In the genomic region with DNA sequence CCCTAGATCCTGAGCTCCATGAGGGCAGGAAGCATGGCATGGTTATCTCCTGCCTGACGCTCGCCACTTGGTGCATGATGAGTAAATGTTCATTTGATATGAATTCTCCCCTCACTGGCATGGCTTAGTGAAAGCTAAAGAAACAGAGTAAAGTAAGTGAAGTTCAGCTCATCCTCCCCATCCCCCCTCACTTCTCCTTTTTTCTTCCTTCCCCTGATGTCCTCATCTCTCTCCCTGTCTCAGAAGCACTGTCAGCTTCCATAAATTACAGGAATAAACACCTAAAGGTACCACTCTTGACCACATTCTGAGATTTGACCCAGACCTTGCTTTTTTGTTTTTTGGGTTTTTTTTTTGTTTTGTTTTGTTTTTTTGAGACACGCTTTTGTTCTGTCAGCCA, we compare ENCODE assay signal across 22 cellular contexts.
DNase-seq lines count a peak whose midpoint lies in the region; ATAC-seq, FAIRE-seq and TF ChIP-seq lines count a peak whose summit lies in the region.
"Had no signal": no experiment of that assay in that cellular context is flagged by ENCODE, and none has a peak within 500 bp of the region (broad histone marks: within the 10 kb centered on the region; RNA-seq: fewer than 3 reads in every experiment).

No MANE protein-coding gene starts in this region.

- no TSS peak for BruUV-seq in PC-9 (replicated peaks; lab: Mats Ljungman, UMichigan)

- TF ChIP-seq EP300 in upper lobe of left lung (IDR thresholded peaks at IDR 0.05): no peak

- in situ Hi-C loops in ACHN (cut with HindIII; ENCODE audit: low pct_ligation_motif_present, low pct_unique_long_range_greater_than_20kb, low sequenced_read_pairs): no loop called here

- H4K20me1 ChIP-seq in PC-9 (ENCODE audit: insufficient read depth): no peaks in the 10 kb centered on the region

- ATAC-seq in upper lobe of left lung (ENCODE audit: low FRiP score in 2 of 2): no peak
- ATAC-seq: A549 had no signal

- intact Hi-C loops in dendritic cell treated with granulocyte-macrophage colony-stimulating factor and Interleukin-4, amounts not matched to agents 40 ng/mL and 50 ng/mL, for 4 days (cut with micrococcal nuclease): no loop called here
- intact Hi-C loops in PC-9 (cut with micrococcal nuclease; ENCODE audit: unreplicated experiment): no loop called here

- no peak for FAIRE-seq in small intestine (lab: Jason Lieb, UNC)
- FAIRE-seq: A549, endometrium, keratinocyte had no signal

- H3K4me2 ChIP-seq in PC-9: no peak overlapping the region
- H3K4me2 ChIP-seq: A549 had no signal

- H3K36me3 Mint-ChIP-seq in activated naive CD4-positive, alpha-beta T cell treated with anti-CD3 and anti-CD28 coated beads, Interleukin-2, amount 10 ng/mL, durations not matched to agents 7 days and 5 days: no peaks in the 10 kb centered on the region
- peaks cover 6% of the 10 kb centered on the region for H3K36me3 Mint-ChIP-seq in dendritic cell treated with granulocyte-macrophage colony-stimulating factor and Interleukin-4, amounts not matched to agents 40 ng/mL and 50 ng/mL, for 4 days (ENCODE audit: low read depth)

- H3K9me3 Mint-ChIP-seq in activated naive CD4-positive, alpha-beta T cell treated with anti-CD3 and anti-CD28 coated beads, Interleukin-2, amount 10 ng/mL, durations not matched to agents 7 days and 5 days: peaks cover 15% of the 10 kb centered on the region
- H3K9me3 Mint-ChIP-seq in dendritic cell treated with granulocyte-macrophage colony-stimulating factor and Interleukin-4, amounts not matched to agents 40 ng/mL and 50 ng/mL, for 4 days: peaks cover 9% of the 10 kb centered on the region

- H3K36me3 ChIP-seq in upper lobe of left lung: no peaks in the 10 kb centered on the region
- no peaks in the 10 kb centered on the region for H3K36me3 ChIP-seq in small intestine (ENCODE audit: control insufficient read depth in 2 of 2, insufficient read depth in 2 of 2, low read length in 2 of 2)
- no peaks in the 10 kb centered on the region for H3K36me3 ChIP-seq in PC-9 (ENCODE audit: low read depth)
- H3K36me3 ChIP-seq: brain microvascular endothelial cell, colonic mucosa, stomach, tibial nerve had no signal

- H3K4me3 ChIP-seq in upper lobe of left lung: no peak overlapping the region
- H3K4me3 ChIP-seq in small intestine (ENCODE audit: low read depth in 1 of 2, low read length in 2 of 2): no peak overlapping the region
- H3K4me3 ChIP-seq in PC-9: no peak overlapping the region
- H3K4me3 ChIP-seq: A549, colonic mucosa, stomach, tibial nerve had no signal

- no peaks in the 10 kb centered on the region for H3K4me1 Mint-ChIP-seq in activated naive CD4-positive, alpha-beta T cell treated with anti-CD3 and anti-CD28 coated beads, Interleukin-2, amount 10 ng/mL, durations not matched to agents 7 days and 5 days
- H3K4me1 Mint-ChIP-seq in dendritic cell treated with granulocyte-macrophage colony-stimulating factor and Interleukin-4, amounts not matched to agents 40 ng/mL and 50 ng/mL, for 4 days (ENCODE audit: low read depth): peaks cover 25% of the 10 kb centered on the region

- peak overlapping the region; percentile 69 for H3K27ac Mint-ChIP-seq in activated naive CD4-positive, alpha-beta T cell treated with anti-CD3 and anti-CD28 coated beads, Interleukin-2, amount 10 ng/mL, durations not matched to agents 7 days and 5 days
- H3K27ac Mint-ChIP-seq in dendritic cell treated with granulocyte-macrophage colony-stimulating factor and Interleukin-4, amounts not matched to agents 40 ng/mL and 50 ng/mL, for 4 days: peak overlapping the region; percentile 55

- POLR2A ChIA-PET in PC-9 (lab: Charles Lee; ENCODE audit: unreplicated experiment): no interaction called here

- peaks cover 3% of the 10 kb centered on the region for H3K27me3 Mint-ChIP-seq in activated naive CD4-positive, alpha-beta T cell treated with anti-CD3 and anti-CD28 coated beads, Interleukin-2, amount 10 ng/mL, durations not matched to agents 7 days and 5 days
- H3K27me3 Mint-ChIP-seq in dendritic cell treated with granulocyte-macrophage colony-stimulating factor and Interleukin-4, amounts not matched to agents 40 ng/mL and 50 ng/mL, for 4 days: no peaks in the 10 kb centered on the region

- no peaks in the 10 kb centered on the region for H3K9me2 ChIP-seq in PC-9 (ENCODE audit: insufficient read depth)

- no peak for DNase-seq in activated naive CD4-positive, alpha-beta T cell treated with anti-CD3 and anti-CD28 coated beads, Interleukin-2, amount 10 ng/mL, durations not matched to agents 7 days and 5 days
- no peak for DNase-seq in activated naive CD4-positive, alpha-beta T cell treated with anti-CD3 and anti-CD28 coated beads, Interleukin-2, amount 50 U/mL, for 16 hours
- DNase-seq in NOMO-1 (lab: John Stamatoyannopoulos, UW; ENCODE audit: unreplicated experiment in 2 of 2) (peak; percentile 70 to 72), upper lobe of left lung (no peak), ACHN (no peak), small intestine (no peak), PC-9 (no peak)
- DNase-seq: activated CD4-positive, alpha-beta T cell treated with anti-CD3 and anti-CD28 coated beads, Interleukin-2, amount 50 U/mL, for 1 hour; activated CD8-positive, alpha-beta memory T cell treated with anti-CD3 and anti-CD28 coated beads, Interleukin-2, amount 50 U/mL, for 4 hours; brain microvascular endothelial cell; C1 segment of cervical spinal cord; colonic mucosa; mesenchymal stem cell; NCI-H1436 treated with DMSO at 0.1 percent for 48 hours; NCI-H2171 treated with DMSO at 0.1 percent for 48 hours; NCI-H526; stomach had no signal

- H3K27ac ChIP-seq in upper lobe of left lung: peak overlapping the region in 3 of 4 donors; percentile 36 to 67 (median 57)
- H3K27ac ChIP-seq in small intestine (ENCODE audit: low read depth in 1 of 2, low read length in 1 of 2): no peak overlapping the region
- no peak overlapping the region for H3K27ac ChIP-seq in PC-9
- H3K27ac ChIP-seq: A549, brain microvascular endothelial cell, colonic mucosa, tibial nerve had no signal

- no peaks in the 10 kb centered on the region for H3K79me2 ChIP-seq in PC-9 (ENCODE audit: low read depth)

- peaks cover 0 to 4% (median 2%) of the 10 kb centered on the region in 4 donors for H3K9me3 ChIP-seq in upper lobe of left lung
- no peaks in the 10 kb centered on the region for H3K9me3 ChIP-seq in small intestine (ENCODE audit: control insufficient read depth, low read depth)
- H3K9me3 ChIP-seq in PC-9 (ENCODE audit: insufficient read depth, low read depth): no peaks in the 10 kb centered on the region; the same call in 1 of the 2 replicates
- H3K9me3 ChIP-seq: A549, colonic mucosa had no signal

- no peak overlapping the region for H2AFZ ChIP-seq in PC-9

- H3F3A ChIP-seq in PC-9 (ENCODE audit: insufficient read depth, low read depth): no peaks in the 10 kb centered on the region

- H3K27me3 ChIP-seq in upper lobe of left lung (no peaks in the 10 kb centered on the region), small intestine (ENCODE audit: control insufficient read depth in 2 of 2, insufficient read depth in 2 of 2, low read length in 2 of 2) (peaks cover 0 to 2% of the 10 kb centered on the region in 2 donors), PC-9 (ENCODE audit: insufficient read depth, low read depth) (no peaks in the 10 kb centered on the region)
- H3K27me3 ChIP-seq: brain microvascular endothelial cell, colonic mucosa, stomach, tibial nerve had no signal

- CTCF ChIA-PET in activated naive CD4-positive, alpha-beta T cell treated with anti-CD3 and anti-CD28 coated beads, Interleukin-2, amount 10 ng/mL, durations not matched to agents 7 days and 5 days (lab: Charles Lee): interaction anchor here (0.6 kb wide), 1 partner anchor 53 kb away, joined by 3 read pairs; no protein-coding TSS in a partner anchor
- CTCF ChIA-PET in PC-9 (lab: Charles Lee): no interaction called here

- WGBS in upper lobe of left lung, 2 donors: 78 to 88% methylated on average over 3 of the region's 3 CpGs
- 94 to 98% (median 97%) methylated on average over 3 of the region's 3 CpGs for WGBS in small intestine, 3 donors

- no peak for TF ChIP-seq CTCF in upper lobe of left lung (IDR thresholded peaks at IDR 0.05)
- TF ChIP-seq CTCF in PC-9 (conservative IDR thresholded peaks at IDR 0.05): no peak

- H3K4me3 Mint-ChIP-seq in activated naive CD4-positive, alpha-beta T cell treated with anti-CD3 and anti-CD28 coated beads, Interleukin-2, amount 10 ng/mL, durations not matched to agents 7 days and 5 days: no peak overlapping the region
- H3K4me3 Mint-ChIP-seq in dendritic cell treated with granulocyte-macrophage colony-stimulating factor and Interleukin-4, amounts not matched to agents 40 ng/mL and 50 ng/mL, for 4 days: peak overlapping the region; percentile 17

- no peak for TF ChIP-seq POLR2A in upper lobe of left lung (IDR thresholded peaks at IDR 0.05)

- H3K4me1 ChIP-seq in upper lobe of left lung: no peaks in the 10 kb centered on the region
- no peaks in the 10 kb centered on the region for H3K4me1 ChIP-seq in small intestine (ENCODE audit: control insufficient read depth in 2 of 2, insufficient read depth in 1 of 2, low read depth in 1 of 2, low read length in 1 of 2)
- no peaks in the 10 kb centered on the region for H3K4me1 ChIP-seq in PC-9 (replicated peaks; ENCODE audit: insufficient read depth)
- H3K4me1 ChIP-seq: A549, colonic mucosa, stomach, tibial nerve had no signal

Comparison
In these comparisons a context has a peak if more than half of its experiments do, and no peak if none do; other contexts are left out.
1. DNase-seq: peak in NOMO-1 (2 of 2); none in activated naive CD4-positive, alpha-beta T cell treated with anti-CD3 and anti-CD28 coated beads, Interleukin-2, amount 10 ng/mL, durations not matched to agents 7 days and 5 days (single experiment), activated naive CD4-positive, alpha-beta T cell treated with anti-CD3 and anti-CD28 coated beads, Interleukin-2, amount 50 U/mL, for 16 hours (single experiment), upper lobe of left lung (0 of 2), ACHN (single experiment), small intestine (single experiment) and PC-9 (0 of 2).
2. H3K27ac ChIP-seq: peak in upper lobe of left lung (3 of 4); none in small intestine (0 of 2) and PC-9 (single experiment).